In the genomic region with DNA sequence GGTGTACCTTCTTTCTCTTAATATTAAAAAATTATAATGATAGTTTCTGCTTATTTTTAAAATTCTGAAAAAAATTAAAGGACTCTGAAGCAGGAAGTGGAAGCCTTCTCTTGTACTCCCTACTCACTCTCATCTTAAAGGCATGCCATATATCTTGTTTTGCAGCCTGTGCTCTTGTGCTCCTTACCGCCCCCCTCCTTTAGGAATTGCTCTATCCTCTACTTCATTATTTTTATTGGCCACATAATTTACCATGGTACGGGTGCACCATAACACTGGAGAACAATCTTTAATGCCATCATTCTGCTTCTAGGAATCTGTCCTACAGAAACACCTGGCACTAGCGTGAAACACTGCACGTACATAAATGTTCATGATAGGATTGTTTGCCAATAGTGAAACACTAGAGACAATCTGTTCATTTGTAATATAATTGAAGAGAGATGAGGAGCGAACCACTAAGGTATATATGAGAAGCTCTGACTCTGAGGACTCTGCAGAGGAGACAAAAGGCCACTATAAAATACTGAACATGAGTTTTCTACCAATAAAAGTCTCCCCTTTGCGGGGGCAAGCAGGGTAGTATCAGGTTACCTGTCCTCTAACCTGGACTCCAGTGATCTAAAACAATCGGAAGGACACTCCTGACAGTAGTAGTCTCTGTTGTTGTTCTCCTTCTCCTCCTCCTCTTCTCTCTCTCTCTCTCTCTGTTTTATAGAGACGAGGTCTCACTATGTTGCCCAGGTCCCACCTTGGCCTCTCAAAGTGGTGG, we compare ENCODE assay signal across 10 cellular contexts. TPM values are rescaled to one million over a fixed set of nuclear protein-coding genes. Genes with fewer than 3 reads are reported as not detected.
A peak's percentile ranks its signal among the peaks of the same experiment; 100 is the strongest.
DNase-seq lines count a peak whose midpoint lies in the region; ATAC-seq, FAIRE-seq and TF ChIP-seq lines count a peak whose summit lies in the region.
"Had no signal": no experiment of that assay in that cellular context is flagged by ENCODE, and none has a peak within 500 bp of the region (broad histone marks: within the 10 kb centered on the region; RNA-seq: fewer than 3 reads in every experiment).

No MANE protein-coding gene starts in this region.

- ATAC-seq in A549: peak; percentile 77 to 89; a peak in 5 of 6 replicates
- no peak for ATAC-seq in GM18505 (IDR thresholded peaks at IDR 0.05; ENCODE audit: unreplicated experiment)

- H2AK5ac ChIP-seq in neuronal stem cell (ENCODE audit: low read depth, low read length): no peak overlapping the region

- no peak overlapping the region for H2BK120ac ChIP-seq in neuronal stem cell (ENCODE audit: low read depth, low read length)

- H3K36me3 ChIP-seq in SK-N-SH (replicated peaks in 1 of 2; ENCODE audit: control insufficient read depth in 1 of 2, insufficient read depth in 2 of 2, low read length in 1 of 2) (no peaks in the 10 kb centered on the region), neuronal stem cell (replicated peaks in 1 of 2; ENCODE audit: control insufficient read depth in 2 of 2, insufficient read depth in 2 of 2, low read length in 2 of 2) (no peaks in the 10 kb centered on the region)

- no peak overlapping the region for H3K23ac ChIP-seq in neuronal stem cell (ENCODE audit: low read depth, low read length, poor library complexity)

- CTCF ChIA-PET in A549 (lab: Yijun Ruan, JAX): interaction anchor here (0.6 to 2.0 kb wide), 4 partner anchors 14 to 45 kb away, joined by 3 to 8 read pairs (median 4); no protein-coding TSS in a partner anchor
- CTCF ChIA-PET in SK-N-SH (lab: Yijun Ruan, JAX): interaction anchor here (1.0 to 1.1 kb wide), 2 partner anchors 39 kb away, joined by 3 read pairs; no protein-coding TSS in a partner anchor

- H3F3A ChIP-seq in SK-N-SH (replicated peaks; ENCODE audit: insufficient read depth): peaks cover 20% of the 10 kb centered on the region

- H4K91ac ChIP-seq in neuronal stem cell (ENCODE audit: low read depth, low read length, poor library complexity): no peak overlapping the region

- POLR2A ChIA-PET in A549 (lab: Yijun Ruan, JAX): no interaction called here
- POLR2A ChIA-PET in SK-N-SH (lab: Yijun Ruan, JAX): no interaction called here

- no peaks in the 10 kb centered on the region for H3K9me3 ChIP-seq in A549
- H3K9me3 ChIP-seq in SK-N-SH: no peaks in the 10 kb centered on the region
- peaks cover 0 to 3% of the 10 kb centered on the region in 2 donors for H3K9me3 ChIP-seq in neuronal stem cell (replicated peaks in 1 of 2; ENCODE audit: control insufficient read depth in 2 of 2, insufficient read depth in 1 of 2, low read depth in 1 of 2, low read length in 2 of 2)

- DNase-seq in A549 (ENCODE audit: low read depth in 1 of 2, low spot score in 1 of 2) (peak; percentile 62), HPDE6-E6E7 (ENCODE audit: extremely low spot score) (peak; percentile 79), SK-N-SH (no peak), glomerular endothelial cell (ENCODE audit: extremely low read depth, low read depth, low spot score) (peak; percentile 7), neuronal stem cell (ENCODE audit: low spot score) (no peak)
- DNase-seq in activated CD4-positive, alpha-beta T cell treated with anti-CD3 and anti-CD28 coated beads for 4 hours: no peak
- no peak for DNase-seq in activated CD4-positive, alpha-beta T cell treated with anti-CD3 and anti-CD28 coated beads for 48 hours
- DNase-seq: NCI-H82 had no signal

- H3K79me1 ChIP-seq in neuronal stem cell (ENCODE audit: low read depth, low read length): no peaks in the 10 kb centered on the region

- no peak overlapping the region for H4K8ac ChIP-seq in neuronal stem cell (ENCODE audit: low read depth, low read length)

- no peaks in the 10 kb centered on the region for H3K79me2 ChIP-seq in SK-N-SH (ENCODE audit: insufficient read depth)

- FAIRE-seq in A549 (lab: Jason Lieb, UNC): no peak
- FAIRE-seq: colon had no signal

- TF ChIP-seq CTCF in A549 (IDR thresholded peaks at IDR 0.05) (0 out of 3 replicates have a peak, but pooled peaks have one; percentile 21), SK-N-SH (IDR thresholded peaks at IDR 0.05) (peak; percentile 42)

- H2BK12ac ChIP-seq in neuronal stem cell (ENCODE audit: low read length): no peak overlapping the region

- no peak overlapping the region for H2BK5ac ChIP-seq in neuronal stem cell (ENCODE audit: low read length)

- peak overlapping the region; percentile 57 to 73; a peak in 5 of 6 replicates for H3K27ac ChIP-seq in A549
- H3K27ac ChIP-seq in SK-N-SH (ENCODE audit: low read depth in 2 of 2, low read length in 1 of 2): peak overlapping the region; percentile 61 to 64
- H3K27ac ChIP-seq in neuronal stem cell (replicated peaks; ENCODE audit: low read length): no peak overlapping the region

- no peak overlapping the region; the same call in 1 of the 2 replicates for H3K9ac ChIP-seq in SK-N-SH
- no peak overlapping the region for H3K9ac ChIP-seq in neuronal stem cell (ENCODE audit: low read depth, low read length, poor library complexity)

- no peaks in the 10 kb centered on the region for H4K20me1 ChIP-seq in SK-N-SH (ENCODE audit: insufficient read depth)

- TF ChIP-seq RAD21 in A549 (conservative IDR thresholded peaks at IDR 0.05 in 1 of 2, IDR thresholded peaks at IDR 0.05 in 1 of 2): no peak
- no peak for TF ChIP-seq RAD21 in SK-N-SH (IDR thresholded peaks at IDR 0.05; ENCODE audit: low read length)

- H3K14ac ChIP-seq in neuronal stem cell (ENCODE audit: low read length): no peak overlapping the region

- H3K4me2 ChIP-seq in A549 (peak overlapping the region; percentile 82), SK-N-SH (peak overlapping the region; percentile 18; the same call in 1 of the 2 replicates), neuronal stem cell (ENCODE audit: insufficient read depth, low read length, poor library complexity, severe bottlenecking) (no peak overlapping the region)

- H2AFZ ChIP-seq in SK-N-SH (ENCODE audit: low read depth) (peak overlapping the region; percentile 87), neuronal stem cell (ENCODE audit: low read length) (no peak overlapping the region)

- H2BK15ac ChIP-seq in neuronal stem cell (ENCODE audit: low read length): no peak overlapping the region

- no peak for TF ChIP-seq EP300 in A549 (IDR thresholded peaks at IDR 0.05)
- no peak for TF ChIP-seq EP300 in SK-N-SH (IDR thresholded peaks at IDR 0.05; ENCODE audit: borderline replicate concordance in 1 of 2, low read depth in 1 of 2, low read length in 1 of 2)

- H3K4ac ChIP-seq in neuronal stem cell (ENCODE audit: low read length): no peak overlapping the region

- H3K4me1 ChIP-seq in A549 (peaks cover 14% of the 10 kb centered on the region), SK-N-SH (ENCODE audit: control insufficient read depth in 1 of 2, insufficient read depth in 2 of 2, low read depth in 1 of 2, low read length in 1 of 2) (no peaks in the 10 kb centered on the region; a peak in 2 of 4 replicates), neuronal stem cell (ENCODE audit: control insufficient read depth in 2 of 2, insufficient read depth in 1 of 2, low read depth in 1 of 2, low read length in 2 of 2) (peaks cover 0 to under 1% of the 10 kb centered on the region in 2 donors)

- no peak overlapping the region for H3K18ac ChIP-seq in neuronal stem cell (ENCODE audit: low read length)

- H3K9me2 ChIP-seq in SK-N-SH: no peaks in the 10 kb centered on the region

- H3K27me3 ChIP-seq in SK-N-SH (ENCODE audit: insufficient read depth) (no peaks in the 10 kb centered on the region), neuronal stem cell (ENCODE audit: control insufficient read depth in 3 of 3, insufficient read depth in 3 of 3, low read depth in 1 of 3, low read length in 3 of 3) (peaks cover 0 to 47% (median 0%) of the 10 kb centered on the region in 3 experiments)

- WGBS in A549 (ENCODE audit: missing lambda C conversion rate): 63% methylated on average over 8 of the region's 8 CpGs
- 73% methylated on average over 8 of the region's 8 CpGs for WGBS in SK-N-SH (ENCODE audit: low lambda C conversion rate)
- WGBS in neuronal stem cell (ENCODE audit: extremely low coverage in 2 of 2, insufficient read length in 2 of 2, insufficient replicate concordance in 1 of 2), 2 donors: no CpG with 5 or more reads among the region's 8 CpGs

- no peak for TF ChIP-seq POLR2A in A549 (IDR thresholded peaks at IDR 0.05; ENCODE audit: low read length)
- no peak for TF ChIP-seq POLR2A in GM18505 (IDR thresholded peaks at IDR 0.05; ENCODE audit: borderline replicate concordance, extremely low read depth, insufficient read depth, insufficient read length)

- H3K4me3 ChIP-seq in A549 (peak overlapping the region; percentile 39), SK-N-SH (ENCODE audit: low read depth in 2 of 2, low read length in 1 of 2) (no peak overlapping the region), neuronal stem cell (ENCODE audit: low read length in 2 of 2) (no peak overlapping the region)

RNA-seq across cellular contexts. Expression of gene NYNRIN, which starts 6.3 kb away (rescaled TPM):
- polyA plus RNA-seq in A549 (2011; rRNA removed) (0.44 and 0.60 TPM in 2 replicates), A549 (2017; fragmentation: RNase III; extraction: RNeasy Plus Mini Kit Qiagen cat#74134 plus additional on column Dnase treatment) (0.17 to 0.29 TPM (median 0.19 TPM) in 3 replicates), SK-N-SH (2012; rRNA removed) (4.7 and 4.8 TPM in 2 replicates)
- polyA plus RNA-seq in A549 (2012; cell fraction: cytosol; rRNA removed): 0.08 and 0.16 TPM in 2 replicates
- polyA plus RNA-seq in A549 (2012; cell fraction: nucleus; rRNA removed): 0.26 and 0.35 TPM in 2 replicates
- 0.92 and 1.2 TPM in 2 replicates for polyA minus RNA-seq in A549 (2011; rRNA and poly(A)+ RNA removed)
- polyA plus RNA-seq in SK-N-SH (2012; cell fraction: cytosol; rRNA removed): 1.7 and 2.7 TPM in 2 replicates
- polyA plus RNA-seq in SK-N-SH (2012; cell fraction: nucleus; rRNA removed): 6.6 and 8.6 TPM in 2 replicates
- total RNA-seq in glomerular endothelial cell: 8.5 and 19.8 TPM in 2 replicates
- 16.1 TPM for polyA plus RNA-seq in neuronal stem cell (2013, experiment 1 of 2)
- 16.0 TPM for polyA plus RNA-seq in neuronal stem cell (2013, experiment 2 of 2)

RNA-seq across cellular contexts. Expression of gene NFATC4, which starts 24.5 kb away (rescaled TPM):
- polyA plus RNA-seq in A549 (2011; rRNA removed) (0.32 and 0.62 TPM in 2 replicates), A549 (2017; fragmentation: RNase III; extraction: RNeasy Plus Mini Kit Qiagen cat#74134 plus additional on column Dnase treatment) (0.04 to 0.25 TPM (median 0.10 TPM) in 3 replicates), SK-N-SH (2012; rRNA removed) (24.9 and 25.3 TPM in 2 replicates)
- 0.09 and 0.11 TPM in 2 replicates for polyA plus RNA-seq in A549 (2012; cell fraction: cytosol; rRNA removed)
- 0.66 and 0.92 TPM in 2 replicates for polyA plus RNA-seq in A549 (2012; cell fraction: nucleus; rRNA removed)
- 0.54 and 0.83 TPM in 2 replicates for polyA minus RNA-seq in A549 (2011; rRNA and poly(A)+ RNA removed)
- polyA plus RNA-seq in SK-N-SH (2012; cell fraction: cytosol; rRNA removed): 4.8 and 5.9 TPM in 2 replicates
- 152 and 250 TPM in 2 replicates for polyA plus RNA-seq in SK-N-SH (2012; cell fraction: nucleus; rRNA removed)
- 24.3 and 42.5 TPM in 2 replicates for total RNA-seq in glomerular endothelial cell
- polyA plus RNA-seq in neuronal stem cell (2013, experiment 1 of 2): 50.5 TPM
- 49.8 TPM for polyA plus RNA-seq in neuronal stem cell (2013, experiment 2 of 2)

RNA-seq across cellular contexts. Expression of gene CBLN3, which starts 37.0 kb away (rescaled TPM):
- polyA plus RNA-seq in A549 (2011; rRNA removed) (1.3 and 1.6 TPM in 2 replicates), A549 (2017; fragmentation: RNase III; extraction: RNeasy Plus Mini Kit Qiagen cat#74134 plus additional on column Dnase treatment) (1.1 to 1.5 TPM (median 1.4 TPM) in 3 replicates), SK-N-SH (2012; rRNA removed) (1.8 TPM in 2 replicates)
- polyA plus RNA-seq in A549 (2012; cell fraction: cytosol; rRNA removed): 0.77 and 0.88 TPM in 2 replicates
- polyA plus RNA-seq in A549 (2012; cell fraction: nucleus; rRNA removed): 1.4 and 2.1 TPM in 2 replicates
- 0.97 and 1.1 TPM in 2 replicates for polyA minus RNA-seq in A549 (2011; rRNA and poly(A)+ RNA removed)
- 0.92 and 0.93 TPM in 2 replicates for polyA plus RNA-seq in SK-N-SH (2012; cell fraction: cytosol; rRNA removed)
- polyA plus RNA-seq in SK-N-SH (2012; cell fraction: nucleus; rRNA removed): 12.6 and 14.2 TPM in 2 replicates
- 4.7 TPM in 2 replicates for total RNA-seq in glomerular endothelial cell
- 0.59 TPM for polyA plus RNA-seq in neuronal stem cell (2013, experiment 1 of 2)
- polyA plus RNA-seq in neuronal stem cell (2013, experiment 2 of 2): 0.32 TPM

RNA-seq across cellular contexts. Expression of gene KHNYN, which starts 37.2 kb away (rescaled TPM):
- polyA plus RNA-seq in A549 (2011; rRNA removed): 19.0 and 25.0 TPM in 2 replicates
- 9.0 and 12.7 TPM in 2 replicates for polyA plus RNA-seq in A549 (2012; cell fraction: cytosol; rRNA removed)
- polyA plus RNA-seq in A549 (2012; cell fraction: nucleus; rRNA removed): 23.7 and 26.2 TPM in 2 replicates
- polyA plus RNA-seq in A549 (2017; fragmentation: RNase III; extraction: RNeasy Plus Mini Kit Qiagen cat#74134 plus additional on column Dnase treatment): 23.5 to 26.4 TPM (median 25.2 TPM) in 3 replicates
- polyA minus RNA-seq in A549 (2011; rRNA and poly(A)+ RNA removed): 33.6 and 37.6 TPM in 2 replicates
- 18.3 and 21.8 TPM in 2 replicates for polyA plus RNA-seq in SK-N-SH (2012; rRNA removed)
- polyA plus RNA-seq in SK-N-SH (2012; cell fraction: cytosol; rRNA removed): 9.9 and 13.6 TPM in 2 replicates
- polyA plus RNA-seq in SK-N-SH (2012; cell fraction: nucleus; rRNA removed): 43.9 and 56.3 TPM in 2 replicates
- total RNA-seq in glomerular endothelial cell: 39.8 and 57.6 TPM in 2 replicates
- polyA plus RNA-seq in neuronal stem cell (2013, experiment 1 of 2): 18.3 TPM
- 18.2 TPM for polyA plus RNA-seq in neuronal stem cell (2013, experiment 2 of 2)

RNA-seq across cellular contexts. Expression of gene SDR39U1, which starts 50.1 kb away (rescaled TPM):
- polyA plus RNA-seq in A549 (2011; rRNA removed) (57.3 and 64.4 TPM in 2 replicates), A549 (2017; fragmentation: RNase III; extraction: RNeasy Plus Mini Kit Qiagen cat#74134 plus additional on column Dnase treatment) (48.1 to 61.1 TPM (median 57.6 TPM) in 3 replicates), SK-N-SH (2012; rRNA removed) (81.8 and 88.4 TPM in 2 replicates)
- polyA plus RNA-seq in A549 (2012; cell fraction: cytosol; rRNA removed): 69.0 and 79.4 TPM in 2 replicates
- polyA plus RNA-seq in A549 (2012; cell fraction: nucleus; rRNA removed): 230 and 267 TPM in 2 replicates
- 20.6 and 25.7 TPM in 2 replicates for polyA minus RNA-seq in A549 (2011; rRNA and poly(A)+ RNA removed)
- polyA plus RNA-seq in SK-N-SH (2012; cell fraction: cytosol; rRNA removed): 41.3 and 52.9 TPM in 2 replicates
- 292 and 320 TPM in 2 replicates for polyA plus RNA-seq in SK-N-SH (2012; cell fraction: nucleus; rRNA removed)
- total RNA-seq in glomerular endothelial cell: 21.2 and 25.4 TPM in 2 replicates
- polyA plus RNA-seq in neuronal stem cell (2013, experiment 1 of 2): 56.9 TPM
- polyA plus RNA-seq in neuronal stem cell (2013, experiment 2 of 2): 53.2 TPM

Comparison
In these comparisons a context has a peak if more than half of its experiments do, and no peak if none do; other contexts are left out.
1. DNase-seq: peak in A549 (2 of 2), HPDE6-E6E7 (single experiment) and glomerular endothelial cell (single experiment); none in SK-N-SH (single experiment), activated CD4-positive, alpha-beta T cell treated with anti-CD3 and anti-CD28 coated beads for 4 hours (0 of 2), neuronal stem cell (single experiment) and activated CD4-positive, alpha-beta T cell treated with anti-CD3 and anti-CD28 coated beads for 48 hours (single experiment).
2. Of the 12 proteins assayed by ChIP-seq in both A549 and SK-N-SH: peak only in A549: none; only in SK-N-SH: none; in both: CTCF; in neither: 11.